In the genomic region with DNA sequence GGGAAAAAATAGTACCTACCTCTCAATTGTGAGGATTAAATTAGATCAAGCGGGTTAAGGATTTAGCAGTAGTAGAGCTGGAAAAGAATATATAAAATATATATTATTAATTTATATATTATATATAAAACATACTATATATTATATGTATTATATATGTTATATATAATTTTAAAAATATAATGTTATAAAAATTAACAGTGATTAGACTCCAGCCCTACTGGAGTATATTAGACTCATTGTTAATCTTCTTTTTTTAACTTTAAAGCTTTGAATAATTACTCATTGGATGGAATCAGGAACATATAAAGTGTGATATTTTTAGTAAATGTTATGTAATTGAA, we compare ENCODE assay signal across 8 cellular contexts. TPM values are rescaled to one million over a fixed set of nuclear protein-coding genes. Genes with fewer than 3 reads are reported as not detected.
DNase-seq lines count a peak whose midpoint lies in the region; ATAC-seq and TF ChIP-seq lines count a peak whose summit lies in the region.

No MANE protein-coding gene starts in this region.

- no peaks in the 10 kb centered on the region for H3K27me3 Mint-ChIP-seq in activated B cell treated with CpG ODN at 0.5 μM for 24 hours

- H3K9me2 ChIP-seq in hepatocyte (replicated peaks; ENCODE audit: insufficient read depth) = no peaks in the 10 kb centered on the region

- WGBS in hepatocyte (ENCODE audit: low lambda C conversion rate, missing lambda C conversion rate) = 75% methylated on average over 1 of the region's 1 CpG
- 61% methylated on average over 1 of the region's 1 CpG for WGBS in smooth muscle cell (ENCODE audit: low lambda C conversion rate)

- H3K4me3 ChIP-seq in HFF-Myc (replicated peaks; ENCODE audit: low read depth, low read length) = peak overlapping the region; percentile 71
- no peak overlapping the region for H3K4me3 ChIP-seq in hepatocyte
- peak overlapping the region; percentile 75 for H3K4me3 ChIP-seq in smooth muscle cell
- no peak overlapping the region for H3K4me3 ChIP-seq in mucosa of descending colon

- H3K4me2 ChIP-seq in hepatocyte (peak overlapping the region; percentile 63), smooth muscle cell (peak overlapping the region; percentile 82)

- H3F3A ChIP-seq in smooth muscle cell (ENCODE audit: low read depth) = peaks cover 6% of the 10 kb centered on the region

- no peak overlapping the region for H3K9ac ChIP-seq in smooth muscle cell (ENCODE audit: low read depth)

- H3K79me2 ChIP-seq in hepatocyte (peaks cover 27% of the 10 kb centered on the region), smooth muscle cell (ENCODE audit: low read depth) (peaks cover 28% of the 10 kb centered on the region)

- peak overlapping the region; percentile 96 for H3K27ac ChIP-seq in hepatocyte
- H3K27ac ChIP-seq in smooth muscle cell (ENCODE audit: low read depth) = peak overlapping the region; percentile 93

- intact Hi-C loops in activated B cell treated with CpG ODN at 0.5 μM for 24 hours (cut with micrococcal nuclease) = loop anchor here (1.0 to 5.0 kb wide), 13 partner anchors 48 to 1920 kb away; partner anchors contain the start of genes CHAF1A, DAPK3, DPP9 and FZR1
- intact Hi-C loops in mucosa of descending colon (cut with DNase I, micrococcal nuclease) = no loop called here

- DNase-seq in HFF-Myc (ENCODE audit: extremely low read depth, low read depth) (no peak), activated B cell treated with CpG ODN at 0.5 μM for 24 hours (no peak), hepatocyte (ENCODE audit: low spot score) (no peak), smooth muscle cell (lab: John Stamatoyannopoulos, UW; ENCODE audit: unreplicated experiment) (no peak), mucosa of descending colon (no peak)

- POLR2A ChIA-PET in activated B cell treated with CpG ODN at 0.5 μM for 24 hours (lab: Charles Lee) = interaction anchor here (0.5 to 4.0 kb wide), 32 partner anchors 12 to 1928 kb away, joined by 3 to 84 read pairs (median 6); partner anchors contain the start of genes CHAF1A, DAPK3, EEF2 and HDGFL2

- ATAC-seq in activated B cell treated with CpG ODN at 0.5 μM for 24 hours (ENCODE audit: low read depth) = no peak
- ATAC-seq in HG02610 (IDR thresholded peaks at IDR 0.05; ENCODE audit: unreplicated experiment) = no peak
- no peak for ATAC-seq in HG03095 (IDR thresholded peaks at IDR 0.05; ENCODE audit: unreplicated experiment)
- ATAC-seq in mucosa of descending colon = no peak
- ATAC-seq in GM21723 (IDR thresholded peaks at IDR 0.05; ENCODE audit: unreplicated experiment) = no peak

- H3K9me3 ChIP-seq in hepatocyte (ENCODE audit: low read depth) (no peaks in the 10 kb centered on the region), smooth muscle cell (replicated peaks; ENCODE audit: low read depth) (no peaks in the 10 kb centered on the region), mucosa of descending colon (no peaks in the 10 kb centered on the region)

- H3K36me3 ChIP-seq in hepatocyte (replicated peaks; ENCODE audit: insufficient read depth, low read depth) = no peaks in the 10 kb centered on the region
- H3K36me3 ChIP-seq in smooth muscle cell (ENCODE audit: low read depth) = no peaks in the 10 kb centered on the region
- peaks cover 1% of the 10 kb centered on the region for H3K36me3 ChIP-seq in mucosa of descending colon (ENCODE audit: low read depth)

- no peaks in the 10 kb centered on the region for H3K9me3 Mint-ChIP-seq in activated B cell treated with CpG ODN at 0.5 μM for 24 hours

- H3K36me3 Mint-ChIP-seq in activated B cell treated with CpG ODN at 0.5 μM for 24 hours (ENCODE audit: low read depth) = peaks cover 42% of the 10 kb centered on the region

- H4K20me1 ChIP-seq in hepatocyte (ENCODE audit: insufficient read depth, poor library complexity, severe bottlenecking) (no peaks in the 10 kb centered on the region), smooth muscle cell (ENCODE audit: low read depth) (no peaks in the 10 kb centered on the region)

- H3K4me1 Mint-ChIP-seq in activated B cell treated with CpG ODN at 0.5 μM for 24 hours = peaks cover 43% of the 10 kb centered on the region

- no peak overlapping the region for H2AFZ ChIP-seq in hepatocyte
- H2AFZ ChIP-seq in smooth muscle cell (ENCODE audit: low read depth) = peak overlapping the region; percentile 92

- TF ChIP-seq CTCF in HFF-Myc (IDR thresholded peaks at IDR 0.05; ENCODE audit: low read depth, low read length, missing control alignments) (no peak), activated B cell treated with CpG ODN at 0.5 μM for 24 hours (IDR thresholded peaks at IDR 0.05) (no peak), hepatocyte (IDR thresholded peaks at IDR 0.05; ENCODE audit: poor library complexity) (no peak), smooth muscle cell (IDR thresholded peaks at IDR 0.05; ENCODE audit: borderline replicate concordance, insufficient read depth, poor library complexity, severe bottlenecking) (no peak), mucosa of descending colon (IDR thresholded peaks at IDR 0.05) (no peak)

- peak overlapping the region; percentile 96 for H3K4me3 Mint-ChIP-seq in activated B cell treated with CpG ODN at 0.5 μM for 24 hours

- H3K27me3 ChIP-seq in hepatocyte (no peaks in the 10 kb centered on the region), smooth muscle cell (ENCODE audit: low read depth) (no peaks in the 10 kb centered on the region)

- H3K27ac Mint-ChIP-seq in activated B cell treated with CpG ODN at 0.5 μM for 24 hours = peak overlapping the region; percentile 100

- H3K4me1 ChIP-seq in hepatocyte (ENCODE audit: insufficient read depth) = peaks cover 3% of the 10 kb centered on the region
- peaks cover 3% of the 10 kb centered on the region for H3K4me1 ChIP-seq in smooth muscle cell (ENCODE audit: low read depth)
- H3K4me1 ChIP-seq in mucosa of descending colon (ENCODE audit: low read depth) = peaks cover 30% of the 10 kb centered on the region

- CTCF ChIA-PET in activated B cell treated with CpG ODN at 0.5 μM for 24 hours (lab: Charles Lee) = interaction anchor here (0.8 to 3.5 kb wide), 9 partner anchors 12 to 378 kb away, joined by 3 to 27 read pairs (median 4); no protein-coding TSS in a partner anchor

RNA-seq across cellular contexts. Expression of gene MRPL54, which starts 0.4 kb away (rescaled TPM):
- total RNA-seq in activated B cell treated with CpG ODN at 0.5 μM for 24 hours (81.2 and 90.0 TPM in 2 replicates), hepatocyte (39.0 and 42.2 TPM in 2 replicates), smooth muscle cell (19.5 and 33.8 TPM in 2 replicates), mucosa of descending colon (10 to 100 TPM; 51.6 to 64.9 (median 56.2) TPM)
- polyA plus RNA-seq in hepatocyte (71.2 and 86.8 TPM in 2 replicates), smooth muscle cell (60.8 and 64.4 TPM in 2 replicates)

RNA-seq across cellular contexts. Expression of gene APBA3, which starts 0.6 kb away (rescaled TPM):
- total RNA-seq in activated B cell treated with CpG ODN at 0.5 μM for 24 hours (42.6 and 51.2 TPM in 2 replicates), hepatocyte (20.7 and 27.1 TPM in 2 replicates), smooth muscle cell (7.7 and 16.1 TPM in 2 replicates), mucosa of descending colon (10 to 100 TPM; 18.9 to 23.0 (median 19.2) TPM)
- polyA plus RNA-seq in hepatocyte (25.5 and 29.0 TPM in 2 replicates), smooth muscle cell (27.9 and 28.4 TPM in 2 replicates)

RNA-seq across cellular contexts. Expression of gene RAX2, which starts 9.9 kb away (rescaled TPM):
- total RNA-seq in activated B cell treated with CpG ODN at 0.5 μM for 24 hours (not detected in 2 replicates), hepatocyte (not detected in 2 replicates), smooth muscle cell (not detected in 2 replicates), mucosa of descending colon (not detected)
- polyA plus RNA-seq in hepatocyte (0.22 TPM in 1 of 2 replicates, not detected in the other), smooth muscle cell (not detected in 2 replicates)

RNA-seq across cellular contexts. Expression of gene MATK, which starts 24.1 kb away (rescaled TPM):
- total RNA-seq in activated B cell treated with CpG ODN at 0.5 μM for 24 hours (4.0 and 4.8 TPM in 2 replicates), hepatocyte (not detected in 2 replicates), smooth muscle cell (not detected in 2 replicates), mucosa of descending colon (1 to 10 TPM; 2.2 to 3.6 (median 2.4) TPM)
- polyA plus RNA-seq in hepatocyte (0.34 and 0.50 TPM in 2 replicates), smooth muscle cell (not detected in 2 replicates)

RNA-seq across cellular contexts. Expression of gene TJP3, which starts 53.9 kb away (rescaled TPM):
- total RNA-seq in activated B cell treated with CpG ODN at 0.5 μM for 24 hours (0.86 and 1.7 TPM in 2 replicates), hepatocyte (23.7 and 24.4 TPM in 2 replicates), smooth muscle cell (1.7 and 6.2 TPM in 2 replicates), mucosa of descending colon (100 to 1,000 TPM; 167 to 357 (median 285) TPM)
- polyA plus RNA-seq in hepatocyte (49.2 and 56.9 TPM in 2 replicates), smooth muscle cell (1.2 and 9.0 TPM in 2 replicates)

Comparison
In these comparisons a context has a peak if more than half of its experiments do, and no peak if none do; other contexts are left out.
1. H3K4me3 ChIP-seq: peak in HFF-Myc (single experiment) and smooth muscle cell (single experiment); none in hepatocyte (single experiment) and mucosa of descending colon (single experiment).